Comparison of ENCODE assay signal across 24 cellular contexts in the genomic region with DNA sequence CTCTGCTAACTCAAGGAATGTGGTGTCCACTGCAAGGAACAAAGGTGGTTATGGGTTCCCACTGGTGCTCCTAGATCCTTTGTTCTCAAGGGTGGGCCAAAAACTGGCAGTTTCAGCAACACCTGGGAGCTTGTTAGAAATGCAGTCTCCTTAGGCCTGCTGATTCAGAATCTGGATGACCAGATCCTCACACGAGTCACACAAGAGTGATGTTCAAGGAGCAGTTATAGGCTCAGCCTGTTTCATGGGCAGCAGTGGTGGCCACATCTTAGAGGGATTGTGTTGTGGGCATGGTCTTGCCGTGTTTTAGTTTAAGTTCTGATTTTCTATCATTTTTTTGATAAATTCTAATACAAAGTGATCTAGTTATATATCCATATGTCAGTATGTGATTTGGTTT.
"Had no signal": no experiment of that assay in that cellular context is flagged by ENCODE, and none has a peak within 500 bp of the region (broad histone marks: within the 10 kb centered on the region; RNA-seq: fewer than 3 reads in every experiment).

No MANE protein-coding gene starts in this region.

- H3K4me3 ChIP-seq: ascending aorta, coronary artery, dorsolateral prefrontal cortex, heart left ventricle, lower lobe of right lung, mucosa of descending colon, spleen, tibial nerve had no signal

- ATAC-seq: heart left ventricle; left lobe of liver; lower lobe of right lung; mucosa of descending colon; natural killer cell treated with Interleukin-12 subunit alpha and Interleukin-12 subunit beta and Interleukin-15 and Interleukin-18, amount 100 ng/mL, for 72 hours; right cardiac atrium; WTC11 had no signal

- H3K4me1 ChIP-seq: ascending aorta had no signal

- H3K27ac Mint-ChIP-seq: activated naive CD8-positive, alpha-beta T cell treated with anti-CD3 and anti-CD28 coated beads, Interleukin-2, amount 10 ng/mL, durations not matched to agents 7 days and 5 days; activated T-cell treated with anti-CD3 and anti-CD28 coated beads, Interleukin-2, amount 50 U/mL, for 72 hours; brain; natural killer cell treated with Interleukin-12 subunit alpha and Interleukin-12 subunit beta and Interleukin-15 and Interleukin-18, amount 100 ng/mL, for 72 hours; T-helper 1 cell treated with Interleukin-12 subunit alpha and Interleukin-12 subunit beta and Interleukin-4 antibody, amounts not matched to agents 30 μg/mL and 1 μg/mL, for 36 hours; WTC11 had no signal

- H3K27ac ChIP-seq: ascending aorta, coronary artery, dorsolateral prefrontal cortex, heart left ventricle, lower lobe of right lung, spleen, tibial nerve had no signal

- H3K36me3 ChIP-seq: ascending aorta, heart left ventricle, lower lobe of right lung, spleen, tibial nerve had no signal

- H3K4me3 Mint-ChIP-seq: activated naive CD8-positive, alpha-beta T cell treated with anti-CD3 and anti-CD28 coated beads, Interleukin-2, amount 10 ng/mL, durations not matched to agents 7 days and 5 days; activated T-cell treated with anti-CD3 and anti-CD28 coated beads, Interleukin-2, amount 50 U/mL, for 72 hours; brain; natural killer cell treated with Interleukin-12 subunit alpha and Interleukin-12 subunit beta and Interleukin-15 and Interleukin-18, amount 100 ng/mL, for 72 hours; T-helper 1 cell treated with Interleukin-12 subunit alpha and Interleukin-12 subunit beta and Interleukin-4 antibody, amounts not matched to agents 30 μg/mL and 1 μg/mL, for 36 hours; WTC11 had no signal

- H3K27me3 Mint-ChIP-seq: activated naive CD8-positive, alpha-beta T cell treated with anti-CD3 and anti-CD28 coated beads, Interleukin-2, amount 10 ng/mL, durations not matched to agents 7 days and 5 days; brain; natural killer cell treated with Interleukin-12 subunit alpha and Interleukin-12 subunit beta and Interleukin-15 and Interleukin-18, amount 100 ng/mL, for 72 hours had no signal

- H3K9me3 Mint-ChIP-seq: natural killer cell treated with Interleukin-12 subunit alpha and Interleukin-12 subunit beta and Interleukin-15 and Interleukin-18, amount 100 ng/mL, for 72 hours had no signal

- DNase-seq: activated CD4-positive, alpha-beta T cell treated with anti-CD3 and anti-CD28 coated beads for 1 hour; activated CD4-positive, alpha-beta T cell treated with anti-CD3 and anti-CD28 coated beads, Interleukin-2, amount 50 U/mL, for 1 hour; activated effector memory CD4-positive, alpha-beta T cell treated with Interleukin-2 at 50 U/mL for 16 hours; activated naive CD4-positive, alpha-beta T cell treated with Interleukin-2 at 50 U/mL for 16 hours; activated naive CD8-positive, alpha-beta T cell treated with anti-CD3 and anti-CD28 coated beads, Interleukin-2, amount 10 ng/mL, durations not matched to agents 7 days and 5 days; activated T-cell treated with anti-CD3 and anti-CD28 coated beads for 4 hours; activated T-cell treated with anti-CD3 and anti-CD28 coated beads, Interleukin-2, amount 50 U/mL, for 72 hours; dorsolateral prefrontal cortex; effector memory CD4-positive, alpha-beta T cell; heart left ventricle; lower lobe of right lung; mucosa of descending colon; right cardiac atrium; spleen; stimulated activated naive CD4-positive, alpha-beta T cell treated with Interleukin-2 at 50 U/mL for 16 hours; T1000 had no signal

- H3K27me3 ChIP-seq: ascending aorta, dorsolateral prefrontal cortex, heart left ventricle, spleen, tibial nerve had no signal
